28 cellular contexts compared by ENCODE assay signal in the genomic region with DNA sequence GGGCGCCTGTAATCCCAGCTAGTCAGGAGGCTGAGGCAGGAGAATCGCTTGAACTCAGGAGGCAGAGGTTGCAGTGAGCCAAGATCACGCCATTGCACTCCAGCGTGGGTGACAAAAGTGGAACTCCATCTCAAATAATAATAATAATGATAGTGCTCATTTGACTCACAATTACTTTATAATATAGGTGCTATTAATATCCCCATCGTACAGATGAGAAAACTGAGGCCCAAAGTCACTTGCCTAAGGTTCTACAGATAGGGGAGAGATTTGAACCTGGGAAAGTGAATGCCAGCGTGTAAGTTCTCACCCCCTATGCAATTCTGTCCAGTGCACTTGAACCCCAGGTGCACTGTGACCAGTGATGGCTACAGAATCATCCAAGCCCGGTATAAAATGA. TPM values are rescaled to one million over a fixed set of nuclear protein-coding genes. Genes with fewer than 3 reads are reported as not detected.
DNase-seq lines count a peak whose midpoint lies in the region; ATAC-seq and TF ChIP-seq lines count a peak whose summit lies in the region.
"Had no signal": no experiment of that assay in that cellular context is flagged by ENCODE, and none has a peak within 500 bp of the region (broad histone marks: within the 10 kb centered on the region; RNA-seq: fewer than 3 reads in every experiment).

No MANE protein-coding gene starts in this region.

- H3K9me3 ChIP-seq in CD4-positive, CD25-positive, alpha-beta regulatory T cell (ENCODE audit: control insufficient read depth in 2 of 2, low read length in 2 of 2) = no peaks in the 10 kb centered on the region
- H3K9me3 ChIP-seq in T-helper 17 cell (ENCODE audit: control insufficient read depth, low read length, poor library complexity, severe bottlenecking) = no peaks in the 10 kb centered on the region
- H3K9me3 ChIP-seq in neutrophil = peaks cover 3% of the 10 kb centered on the region
- H3K9me3 ChIP-seq: A549, Caco-2, SJSA1 had no signal

- peaks cover 58% of the 10 kb centered on the region for H3K4me1 Mint-ChIP-seq in activated naive CD4-positive, alpha-beta T cell treated with anti-CD3 and anti-CD28 coated beads, Interleukin-2, amount 10 ng/mL, durations not matched to agents 7 days and 5 days
- peaks cover 0 to 88% (median 40%) of the 10 kb centered on the region in 4 donors for H3K4me1 Mint-ChIP-seq in CD4-positive, CD25-positive, alpha-beta regulatory T cell
- peaks cover 25% of the 10 kb centered on the region for H3K4me1 Mint-ChIP-seq in T-helper 17 cell

- no peak for TF ChIP-seq CTCF in neutrophil (IDR thresholded peaks at IDR 0.05)

- H3K4me1 ChIP-seq in CD4-positive, CD25-positive, alpha-beta regulatory T cell (ENCODE audit: control insufficient read depth, insufficient read depth, low read length, poor library complexity, severe bottlenecking) = peaks cover 57% of the 10 kb centered on the region
- H3K4me1 ChIP-seq in neutrophil (ENCODE audit: control insufficient read depth in 1 of 2, insufficient read depth in 1 of 2, low read depth in 1 of 2, low read length in 1 of 2) = peaks cover 80 to 87% of the 10 kb centered on the region in 2 experiments
- H3K4me1 ChIP-seq: SJSA1 had no signal

- no peaks in the 10 kb centered on the region for H3K9me3 Mint-ChIP-seq in activated naive CD4-positive, alpha-beta T cell treated with anti-CD3 and anti-CD28 coated beads, Interleukin-2, amount 10 ng/mL, durations not matched to agents 7 days and 5 days
- no peaks in the 10 kb centered on the region for H3K9me3 Mint-ChIP-seq in activated naive CD4-positive, alpha-beta T cell treated with anti-CD3 and anti-CD28 coated beads, Interleukin-2, amount 50 U/mL, for 72 hours
- no peaks in the 10 kb centered on the region for H3K9me3 Mint-ChIP-seq in CD4-positive, CD25-positive, alpha-beta regulatory T cell

- H3K27ac ChIP-seq in CD4-positive, CD25-positive, alpha-beta regulatory T cell (ENCODE audit: insufficient read depth, low read length, poor library complexity, severe bottlenecking) = no peak overlapping the region
- peak overlapping the region; percentile 74 for H3K27ac ChIP-seq in neutrophil
- H3K27ac ChIP-seq: A549, HL-60, SJSA1 had no signal

- H3K4me3 Mint-ChIP-seq in activated naive CD4-positive, alpha-beta T cell treated with anti-CD3 and anti-CD28 coated beads, Interleukin-2, amount 10 ng/mL, durations not matched to agents 7 days and 5 days = no peak overlapping the region
- peak overlapping the region; percentile 50 to 78 (median 70) for H3K4me3 Mint-ChIP-seq in CD4-positive, CD25-positive, alpha-beta regulatory T cell
- H3K4me3 Mint-ChIP-seq in T-helper 17 cell = no peak overlapping the region

- peaks cover 60% of the 10 kb centered on the region for H3K36me3 Mint-ChIP-seq in activated naive CD4-positive, alpha-beta T cell treated with anti-CD3 and anti-CD28 coated beads, Interleukin-2, amount 10 ng/mL, durations not matched to agents 7 days and 5 days
- peaks cover 5 to 30% of the 10 kb centered on the region in 2 donors for H3K36me3 Mint-ChIP-seq in activated naive CD4-positive, alpha-beta T cell treated with anti-CD3 and anti-CD28 coated beads, Interleukin-2, amount 50 U/mL, for 72 hours
- H3K36me3 Mint-ChIP-seq in CD4-positive, CD25-positive, alpha-beta regulatory T cell = peaks cover 20% of the 10 kb centered on the region
- no peaks in the 10 kb centered on the region for H3K36me3 Mint-ChIP-seq in T-helper 17 cell (ENCODE audit: low read depth)

- CTCF ChIA-PET in activated naive CD4-positive, alpha-beta T cell treated with anti-CD3 and anti-CD28 coated beads, Interleukin-2, amount 10 ng/mL, durations not matched to agents 7 days and 5 days (lab: Charles Lee) = interaction anchor here (1.3 to 1.5 kb wide), 2 partner anchors 82 to 118 kb away, joined by 4 to 8 read pairs; a partner anchor contains a TSS

- H3K4me3 ChIP-seq in CD4-positive, CD25-positive, alpha-beta regulatory T cell (ENCODE audit: low read depth, low read length) = no peak overlapping the region
- peak overlapping the region in 1 of 2 experiments; percentile 1 for H3K4me3 ChIP-seq in neutrophil (ENCODE audit: low read depth in 1 of 2, low read length in 1 of 2)
- H3K4me3 ChIP-seq: A549, SJSA1 had no signal

- H3K27me3 Mint-ChIP-seq in activated naive CD4-positive, alpha-beta T cell treated with anti-CD3 and anti-CD28 coated beads, Interleukin-2, amount 10 ng/mL, durations not matched to agents 7 days and 5 days = no peaks in the 10 kb centered on the region
- H3K27me3 Mint-ChIP-seq in CD4-positive, CD25-positive, alpha-beta regulatory T cell = no peaks in the 10 kb centered on the region
- no peaks in the 10 kb centered on the region for H3K27me3 Mint-ChIP-seq in T-helper 17 cell

- no peak for DNase-seq in activated naive CD4-positive, alpha-beta T cell treated with anti-CD3 and anti-CD28 coated beads, Interleukin-2, amount 10 ng/mL, durations not matched to agents 7 days and 5 days
- no peak for DNase-seq in activated naive CD4-positive, alpha-beta T cell treated with anti-CD3 and anti-CD28 coated beads, Interleukin-2, amount 50 U/mL, for 72 hours (ENCODE audit: low spot score in 2 of 2)
- DNase-seq in CD4-positive, CD25-positive, alpha-beta regulatory T cell = no peak
- DNase-seq in T-helper 17 cell = no peak
- DNase-seq in cerebellar cortex (ENCODE audit: low spot score) = no peak
- no peak for DNase-seq in COLO829 (ENCODE audit: low spot score)
- DNase-seq: Caco-2, DMS 273 treated with DMSO at 0.1 percent for 48 hours, DMS79 treated with DMSO at 0.1 percent for 48 hours, GOT3, HCEC 1CT, KBM-7, MM.1S, NCI-H1092, NCI-H1436, NCI-H187 treated with DMSO at 0.1 percent for 48 hours, NCI-H2107, NCI-H446 treated with DMSO at 0.1 percent for 48 hours, NCI-H526 treated with DMSO at 0.1 percent for 48 hours, OCI-M1 had no signal

- H3K36me3 ChIP-seq in CD4-positive, CD25-positive, alpha-beta regulatory T cell (ENCODE audit: control insufficient read depth, insufficient read depth, low read length) = peaks cover 44% of the 10 kb centered on the region
- peaks cover 82% of the 10 kb centered on the region for H3K36me3 ChIP-seq in neutrophil
- H3K36me3 ChIP-seq: SJSA1 had no signal

- peak overlapping the region; percentile 28 for H3K27ac Mint-ChIP-seq in activated naive CD4-positive, alpha-beta T cell treated with anti-CD3 and anti-CD28 coated beads, Interleukin-2, amount 10 ng/mL, durations not matched to agents 7 days and 5 days
- peak overlapping the region in 1 of 2 donors; percentile 50 for H3K27ac Mint-ChIP-seq in activated naive CD4-positive, alpha-beta T cell treated with anti-CD3 and anti-CD28 coated beads, Interleukin-2, amount 50 U/mL, for 72 hours
- peak overlapping the region in 2 of 3 donors; percentile 17 to 85 for H3K27ac Mint-ChIP-seq in CD4-positive, CD25-positive, alpha-beta regulatory T cell
- peak overlapping the region; percentile 43 for H3K27ac Mint-ChIP-seq in T-helper 17 cell

- no peaks in the 10 kb centered on the region for H3K27me3 ChIP-seq in CD4-positive, CD25-positive, alpha-beta regulatory T cell (ENCODE audit: control insufficient read depth, insufficient read depth, low read length)
- no peaks in the 10 kb centered on the region for H3K27me3 ChIP-seq in neutrophil

- no peak for ATAC-seq in activated naive CD4-positive, alpha-beta T cell treated with anti-CD3 and anti-CD28 coated beads, Interleukin-2, amount 50 U/mL, for 72 hours
- no peak for ATAC-seq in CD4-positive, CD25-positive, alpha-beta regulatory T cell (ENCODE audit: low read depth in 2 of 2)
- ATAC-seq in T-helper 17 cell = no peak
- ATAC-seq in GM21786 (IDR thresholded peaks at IDR 0.05; ENCODE audit: unreplicated experiment) = no peak
- ATAC-seq: A549, HepG2 had no signal

RNA-seq across cellular contexts. Expression of a gene that starts 5.9 kb away (rescaled TPM):
- 100 to 1,000 TPM; 315 to 372 TPM for total RNA-seq in activated naive CD4-positive, alpha-beta T cell treated with anti-CD3 and anti-CD28 coated beads, Interleukin-2, amount 50 U/mL, for 72 hours
- total RNA-seq in CD4-positive, CD25-positive, alpha-beta regulatory T cell = 512 TPM
- 1,000 to 10,000 TPM; 1,343 to 1,906 (median 1,706) TPM for polyA plus RNA-seq in CD4-positive, CD25-positive, alpha-beta regulatory T cell
- 100 to 1,000 TPM; 351 to 377 TPM for total RNA-seq in T-helper 17 cell
- total RNA-seq: HT-29 had no signal

RNA-seq across cellular contexts. Expression of a gene that starts 9.3 kb away (rescaled TPM):
- total RNA-seq in activated naive CD4-positive, alpha-beta T cell treated with anti-CD3 and anti-CD28 coated beads, Interleukin-2, amount 50 U/mL, for 72 hours = 10 to 100 TPM in 1 of 2 donors, 1 to 10 TPM in 1; 5.3 to 11.2 TPM
- 4.9 TPM for total RNA-seq in CD4-positive, CD25-positive, alpha-beta regulatory T cell
- polyA plus RNA-seq in CD4-positive, CD25-positive, alpha-beta regulatory T cell = 1 to 10 TPM; 2.1 to 4.9 (median 3.1) TPM
- total RNA-seq in T-helper 17 cell = 1 to 10 TPM; 2.2 to 3.7 TPM
- total RNA-seq: SJSA1 had no signal
- polyA plus RNA-seq: HepG2 had no signal

RNA-seq across cellular contexts. Expression of a gene that starts 12.3 kb away (rescaled TPM):
- 10 to 100 TPM; 42.1 to 56.1 TPM for total RNA-seq in activated naive CD4-positive, alpha-beta T cell treated with anti-CD3 and anti-CD28 coated beads, Interleukin-2, amount 50 U/mL, for 72 hours
- total RNA-seq in CD4-positive, CD25-positive, alpha-beta regulatory T cell = 78.9 TPM
- polyA plus RNA-seq in CD4-positive, CD25-positive, alpha-beta regulatory T cell = 1 to 10 TPM; 5.7 to 9.9 (median 6.5) TPM
- 10 to 100 TPM; 64.2 to 93.2 TPM for total RNA-seq in T-helper 17 cell

RNA-seq across cellular contexts. Expression of a gene that starts 33.7 kb away (rescaled TPM):
- total RNA-seq in activated naive CD4-positive, alpha-beta T cell treated with anti-CD3 and anti-CD28 coated beads, Interleukin-2, amount 50 U/mL, for 72 hours = 1 to 10 TPM in 1 of 2 donors, not detected in 1; 1.8 TPM
- total RNA-seq in CD4-positive, CD25-positive, alpha-beta regulatory T cell = not detected
- polyA plus RNA-seq in CD4-positive, CD25-positive, alpha-beta regulatory T cell = not detected
- not detected for total RNA-seq in T-helper 17 cell
- total RNA-seq: Caco-2, HepG2, HT-29, SJSA1 had no signal
- polyA plus RNA-seq: A549, BJ, HepG2 had no signal

Comparison
In these comparisons a context has a peak if more than half of its experiments do, and no peak if none do; other contexts are left out.
1. H3K4me3 Mint-ChIP-seq: peak in CD4-positive, CD25-positive, alpha-beta regulatory T cell (4 of 4); none in activated naive CD4-positive, alpha-beta T cell treated with anti-CD3 and anti-CD28 coated beads, Interleukin-2, amount 10 ng/mL, durations not matched to agents 7 days and 5 days (single experiment) and T-helper 17 cell (single experiment).